In the genomic region with DNA sequence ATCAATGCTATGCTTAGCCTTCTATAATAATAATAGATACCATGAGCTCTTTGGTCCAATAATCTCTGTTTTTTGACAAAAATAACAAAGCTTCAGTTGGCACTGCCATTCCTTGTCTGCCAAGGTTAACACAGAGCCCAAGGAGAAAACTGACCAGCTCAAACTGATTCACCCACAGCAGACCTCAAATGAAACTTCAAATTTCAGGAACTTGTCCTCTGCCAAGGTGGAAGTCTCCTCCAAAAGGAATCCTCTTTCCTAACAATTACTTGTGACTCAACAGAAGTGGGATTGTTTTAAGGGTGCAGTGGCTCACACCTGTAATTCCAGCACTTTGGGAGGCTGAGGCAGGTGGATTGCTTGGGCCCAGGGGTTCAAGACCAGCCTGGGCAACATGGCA, we compare ENCODE assay signal across 18 cellular contexts.
"Had no signal": no experiment of that assay in that cellular context is flagged by ENCODE, and none has a peak within 500 bp of the region (broad histone marks: within the 10 kb centered on the region; RNA-seq: fewer than 3 reads in every experiment).

No MANE protein-coding gene starts in this region.

- DNase-seq: activated B cell treated with CpG ODN at 0.5 μM for 24 hours; activated CD4-positive, alpha-beta T cell treated with anti-CD3 and anti-CD28 coated beads for 48 hours; activated naive CD4-positive, alpha-beta T cell treated with Interleukin-2 at 50 U/mL for 16 hours; activated naive CD8-positive, alpha-beta T cell treated with anti-CD3 and anti-CD28 coated beads, Interleukin-2, amount 50 U/mL, for 24 hours; anterior cingulate cortex; caudate nucleus; dorsolateral prefrontal cortex; endodermal cell; foreskin fibroblast; mesenchymal stem cell; stimulated activated CD4-positive, alpha-beta T cell treated with anti-CD3 and anti-CD28 coated beads, Interleukin-4, amount 100 ng/mL, for 24 hours; tibial artery had no signal

- ATAC-seq: activated naive CD8-positive, alpha-beta T cell treated with anti-CD3 and anti-CD28 coated beads, Interleukin-2, amount 50 U/mL, for 24 hours; natural killer cell treated with Interleukin-12 subunit alpha and Interleukin-12 subunit beta and Interleukin-15 and Interleukin-18, amount 100 ng/mL, for 72 hours; sciatic nerve; stimulated activated memory B cell treated with anti-CD40 and anti-IgM and Interleukin-4, amounts not matched to agents 10 μg/mL and 1 μg/mL and 100 μg/mL, for 72 hours had no signal

- H3K36me3 Mint-ChIP-seq: natural killer cell treated with Interleukin-12 subunit alpha and Interleukin-12 subunit beta and Interleukin-15 and Interleukin-18, amount 100 ng/mL, for 72 hours; stimulated activated memory B cell treated with anti-CD40 and anti-IgM and Interleukin-4, amounts not matched to agents 10 μg/mL and 1 μg/mL and 100 μg/mL, for 72 hours had no signal

- H3K36me3 ChIP-seq: tibial artery, vagina had no signal

- H3K27me3 Mint-ChIP-seq: activated B cell treated with CpG ODN at 0.5 μM for 24 hours; activated naive CD8-positive, alpha-beta T cell treated with anti-CD3 and anti-CD28 coated beads, Interleukin-2, amount 50 U/mL, for 24 hours; brain; natural killer cell treated with Interleukin-12 subunit alpha and Interleukin-12 subunit beta and Interleukin-15 and Interleukin-18, amount 100 ng/mL, for 72 hours; stimulated activated memory B cell treated with anti-CD40 and anti-IgM and Interleukin-4, amounts not matched to agents 10 μg/mL and 1 μg/mL and 100 μg/mL, for 72 hours had no signal

- H3K27me3 ChIP-seq: dorsolateral prefrontal cortex, tibial artery, vagina had no signal

- H3K4me1 Mint-ChIP-seq: stimulated activated memory B cell treated with anti-CD40 and anti-IgM and Interleukin-4, amounts not matched to agents 10 μg/mL and 1 μg/mL and 100 μg/mL, for 72 hours had no signal

- H3K4me3 ChIP-seq: dorsolateral prefrontal cortex, tibial artery, vagina had no signal

- H3K9me3 ChIP-seq: tibial artery, vagina had no signal

- H3K9me3 Mint-ChIP-seq: activated B cell treated with CpG ODN at 0.5 μM for 24 hours; activated naive CD8-positive, alpha-beta T cell treated with anti-CD3 and anti-CD28 coated beads, Interleukin-2, amount 50 U/mL, for 24 hours; activated T-helper 2 cell treated with anti-CD3 and anti-CD28 coated beads, Interferon-gamma antibody, Interleukin-2, Interleukin-4, amounts not matched to agents 10 μg/mL and 5 μg/mL and 100 μg/mL, durations not matched to agents 14 hours and 24 hours and 36 hours; brain; endodermal cell; natural killer cell treated with Interleukin-12 subunit alpha and Interleukin-12 subunit beta and Interleukin-15 and Interleukin-18, amount 100 ng/mL, for 72 hours; stimulated activated memory B cell treated with anti-CD40 and anti-IgM and Interleukin-4, amounts not matched to agents 10 μg/mL and 1 μg/mL and 100 μg/mL, for 72 hours had no signal

- H3K4me3 Mint-ChIP-seq: activated B cell treated with CpG ODN at 0.5 μM for 24 hours; activated naive CD8-positive, alpha-beta T cell treated with anti-CD3 and anti-CD28 coated beads, Interleukin-2, amount 50 U/mL, for 24 hours; brain; endodermal cell; natural killer cell treated with Interleukin-12 subunit alpha and Interleukin-12 subunit beta and Interleukin-15 and Interleukin-18, amount 100 ng/mL, for 72 hours; stimulated activated memory B cell treated with anti-CD40 and anti-IgM and Interleukin-4, amounts not matched to agents 10 μg/mL and 1 μg/mL and 100 μg/mL, for 72 hours had no signal

- H3K27ac Mint-ChIP-seq: activated B cell treated with CpG ODN at 0.5 μM for 24 hours; activated T-helper 2 cell treated with anti-CD3 and anti-CD28 coated beads, Interferon-gamma antibody, Interleukin-2, Interleukin-4, amounts not matched to agents 10 μg/mL and 5 μg/mL and 100 μg/mL, durations not matched to agents 14 hours and 24 hours and 36 hours; brain; stimulated activated memory B cell treated with anti-CD40 and anti-IgM and Interleukin-4, amounts not matched to agents 10 μg/mL and 1 μg/mL and 100 μg/mL, for 72 hours had no signal
